In genomic region chr4:182809417-182810102, GRCh38 we compare ENCODE assay signal across 8 cellular contexts.
A peak's percentile ranks its signal among the peaks of the same experiment; 100 is the strongest.
DNase-seq lines count a peak whose midpoint lies in the region; ATAC-seq and TF ChIP-seq lines count a peak whose summit lies in the region.

No MANE protein-coding gene starts in this region.

- H3K4me1 ChIP-seq in IMR-90 (ENCODE audit: control insufficient read depth, insufficient read depth, low read length) (no peaks in the 10 kb centered on the region), tibial artery (peaks cover 0 to 14% (median 3%) of the 10 kb centered on the region in 4 donors), heart left ventricle (peaks cover 0 to 13% (median 6%) of the 10 kb centered on the region in 12 donors)

- H3K18ac ChIP-seq in IMR-90 (ENCODE audit: low read depth, low read length), result no peak overlapping the region

- no peak overlapping the region for H2BK20ac ChIP-seq in IMR-90 (ENCODE audit: low read depth, low read length)

- H3K14ac ChIP-seq in IMR-90 (replicated peaks; ENCODE audit: low read depth, low read length), result no peak overlapping the region

- peak overlapping the region; percentile 37 for H2AK9ac ChIP-seq in IMR-90 (replicated peaks; ENCODE audit: low read depth, low read length, poor library complexity)

- peak; percentile 12 for ATAC-seq in GM18499 (IDR thresholded peaks at IDR 0.05; ENCODE audit: insufficient read depth, unreplicated experiment)
- ATAC-seq in GM21619 (IDR thresholded peaks at IDR 0.05; ENCODE audit: unreplicated experiment), result peak; percentile 27
- no peak for ATAC-seq in IMR-90 (ENCODE audit: low read depth)
- ATAC-seq in omental fat pad (ENCODE audit: low FRiP score), result no peak
- no peak for ATAC-seq in heart left ventricle

- H3K23ac ChIP-seq in IMR-90 (ENCODE audit: low read depth, low read length), result no peak overlapping the region

- CTCF ChIA-PET in IMR-90 (lab: Yijun Ruan, JAX), result interaction anchor here (0.7 kb wide), 1 partner anchor 1981 kb away, joined by 3 read pairs; no protein-coding TSS in a partner anchor

- 0 out of 4 replicates have a peak, but pooled peaks cover 0 to 4% of the 10 kb centered on the region in 2 experiments for H3K79me1 ChIP-seq in IMR-90 (ENCODE audit: low read depth in 1 of 2, low read length in 2 of 2)

- H3K56ac ChIP-seq in IMR-90 (ENCODE audit: extremely low read depth, insufficient read depth, low read length), result no peak overlapping the region

- peak overlapping the region; percentile 82 for H2AK5ac ChIP-seq in IMR-90 (ENCODE audit: low read depth, low read length)

- in situ Hi-C loops in IMR-90 (cut with MboI; ENCODE audit: low sequenced_read_pairs), result loop anchor here (10.0 to 25.0 kb wide), 3 partner anchors 345 to 1672 kb away; no protein-coding TSS in a partner anchor

- no peak for TF ChIP-seq RAD21 in IMR-90 (IDR thresholded peaks at IDR 0.05; ENCODE audit: low read length)

- peak overlapping the region; percentile 70 for H2AFZ ChIP-seq in IMR-90 (replicated peaks; ENCODE audit: low read length, poor library complexity)

- intact Hi-C loops in IMR-90 (cut with micrococcal nuclease) (loop anchor here (5.0 to 10.0 kb wide), 3 partner anchors 453 to 1242 kb away; no protein-coding TSS in a partner anchor), tibial artery (cut with DNase I; ENCODE audit: low total_unique reads) (loop anchor here (10.0 kb wide), 1 partner anchor 325 kb away; no protein-coding TSS in a partner anchor), posterior vena cava (cut with DNase I) (no loop called here), heart left ventricle (cut with DNase I) (loop anchor here in 7 of 10 donors (5.0 to 10.0 kb wide), 6 partner anchors 327 to 1667 kb away; no protein-coding TSS in a partner anchor)

- H4K91ac ChIP-seq in IMR-90 (ENCODE audit: insufficient read depth, low read depth, low read length), result no peak overlapping the region

- no peak overlapping the region for H3K4me2 ChIP-seq in IMR-90 (ENCODE audit: low read depth, low read length)

- H3K4me3 ChIP-seq in IMR-90 (ENCODE audit: insufficient read depth, low read depth, low read length) (no peak overlapping the region), fibroblast of pulmonary artery (replicated peaks; ENCODE audit: low read depth, low read length) (no peak overlapping the region), tibial artery (no peak overlapping the region), heart left ventricle (no peak overlapping the region)

- no peaks in the 10 kb centered on the region for H3K27me3 ChIP-seq in IMR-90 (ENCODE audit: control insufficient read depth, insufficient read depth, low read length)
- peaks cover 0 to 4% of the 10 kb centered on the region in 2 donors for H3K27me3 ChIP-seq in tibial artery
- peaks cover 0 to 7% (median 0%) of the 10 kb centered on the region in 9 donors for H3K27me3 ChIP-seq in heart left ventricle

- H4K5ac ChIP-seq in IMR-90 (ENCODE audit: low read depth, low read length), result no peak overlapping the region

- TF ChIP-seq POLR2A in IMR-90 (IDR thresholded peaks at IDR 0.05; ENCODE audit: low read depth, low read length) (no peak), heart left ventricle (IDR thresholded peaks at IDR 0.05) (no peak)

- H3K27ac ChIP-seq in IMR-90 (ENCODE audit: insufficient read depth, low read length), result no peak overlapping the region
- H3K27ac ChIP-seq in tibial artery, result no peak overlapping the region
- no peak overlapping the region for H3K27ac ChIP-seq in heart left ventricle

- H4K8ac ChIP-seq in IMR-90 (ENCODE audit: low read depth in 2 of 2, low read length in 2 of 2), result no peak overlapping the region

- no peaks in the 10 kb centered on the region for H4K20me1 ChIP-seq in IMR-90 (ENCODE audit: insufficient read depth, low read length)

- BruUV-seq in IMR-90 (replicated peaks; lab: Mats Ljungman, UMichigan), result no TSS peak

- dilution Hi-C loops in IMR-90 (cut with HindIII; ENCODE audit: low sequenced_read_pairs, unreplicated experiment), result no loop called here

- H3K36me3 ChIP-seq in IMR-90 (ENCODE audit: control insufficient read depth, insufficient read depth, low read length) (no peaks in the 10 kb centered on the region), tibial artery (no peaks in the 10 kb centered on the region), heart left ventricle (no peaks in the 10 kb centered on the region)

- DNase-seq in IMR-90 (no peak), fibroblast of pulmonary artery (ENCODE audit: low read depth) (peak; percentile 11), tibial artery (no peak), posterior vena cava (ENCODE audit: low spot score) (no peak), omental fat pad (ENCODE audit: low spot score) (no peak), heart left ventricle (no peak)

- TF ChIP-seq CTCF in IMR-90 (conservative IDR thresholded peaks at IDR 0.05; ENCODE audit: low read depth, low read length), result peak; percentile 21; the same call in 1 of the 2 replicates
- peak; percentile 30 for TF ChIP-seq CTCF in fibroblast of pulmonary artery (IDR thresholded peaks at IDR 0.05; ENCODE audit: low read length, missing control alignments)
- TF ChIP-seq CTCF in tibial artery (IDR thresholded peaks at IDR 0.05), result no peak
- TF ChIP-seq CTCF in omental fat pad (IDR thresholded peaks at IDR 0.05), result no peak
- no peak for TF ChIP-seq CTCF in heart left ventricle (IDR thresholded peaks at IDR 0.05)

- 83% methylated on average over 1 of the region's 5 CpGs; no CpG with 5 or more reads in 1 of the 2 experiments for WGBS in IMR-90 (ENCODE audit: extremely low coverage in 2 of 2, insufficient read length in 1 of 2), 2 experiments
- 82 to 87% (median 85%) methylated on average over 5 of the region's 5 CpGs for WGBS in heart left ventricle, 4 donors

- H3K4ac ChIP-seq in IMR-90 (ENCODE audit: low read depth, low read length), result no peak overlapping the region

- H2BK120ac ChIP-seq in IMR-90 (ENCODE audit: low read depth, low read length), result no peak overlapping the region

- peaks cover 15% of the 10 kb centered on the region for H3K9me1 ChIP-seq in IMR-90 (ENCODE audit: insufficient read depth, low read length)

- POLR2A ChIA-PET in IMR-90 (lab: Charles Lee; ENCODE audit: unreplicated experiment), result no interaction called here

- H2BK5ac ChIP-seq in IMR-90 (ENCODE audit: low read depth, low read length, poor library complexity, severe bottlenecking), result peak overlapping the region; percentile 69

- H3K9me3 ChIP-seq in IMR-90 (ENCODE audit: control insufficient read depth, insufficient read depth, low read length) (peaks cover 4% of the 10 kb centered on the region; the same call in 1 of the 2 replicates), tibial artery (no peaks in the 10 kb centered on the region), heart left ventricle (peaks cover 0 to 8% (median 0%) of the 10 kb centered on the region in 12 donors)

- no peak overlapping the region for H2BK15ac ChIP-seq in IMR-90 (ENCODE audit: low read depth, low read length)

- H3K9ac ChIP-seq in IMR-90 (ENCODE audit: low read depth, low read length), result no peak overlapping the region

TF ChIP-seq in IMR-90, 13 proteins besides CTCF, POLR2A, EP300 and RAD21:
- no peak for TF ChIP-seq CHD1 (IDR thresholded peaks at IDR 0.05; ENCODE audit: low read depth, low read length)

Comparison
In these comparisons a context has a peak if more than half of its experiments do, and no peak if none do; other contexts are left out.
1. ATAC-seq: peak in GM18499 (single experiment) and GM21619 (single experiment); none in IMR-90 (single experiment), omental fat pad (single experiment) and heart left ventricle (0 of 4).
2. CTCF ChIP-seq: peak in IMR-90 (single experiment) and fibroblast of pulmonary artery (single experiment); none in tibial artery (0 of 2), omental fat pad (0 of 3) and heart left ventricle (0 of 12).
3. intact Hi-C loops: an anchor here in IMR-90 (5.0 to 10.0 kb wide), tibial artery (10.0 kb wide) and heart left ventricle (5.0 to 10.0 kb wide); none called in posterior vena cava.